Comparison of ENCODE assay signal across 15 cellular contexts in genomic region chr5:179915406-179915935, GRCh38. TPM values are rescaled to one million over a fixed set of nuclear protein-coding genes. Genes with fewer than 3 reads are reported as not detected.
A peak's percentile ranks its signal among the peaks of the same experiment; 100 is the strongest.
DNase-seq lines count a peak whose midpoint lies in the region; ATAC-seq and TF ChIP-seq lines count a peak whose summit lies in the region.
"Had no signal": no experiment of that assay in that cellular context is flagged by ENCODE, and none has a peak within 500 bp of the region (broad histone marks: within the 10 kb centered on the region; RNA-seq: fewer than 3 reads in every experiment).

No MANE protein-coding gene starts in this region.

- H3K27ac ChIP-seq in A673 (ENCODE audit: low read depth, low read length, poor library complexity, severe bottlenecking): no peak overlapping the region
- H3K27ac ChIP-seq: 22Rv1, HL-60 had no signal

- no peaks in the 10 kb centered on the region for H3K9me3 ChIP-seq in A673 (ENCODE audit: low read depth, low read length, poor library complexity, severe bottlenecking)

- no peaks in the 10 kb centered on the region for H3K36me3 ChIP-seq in A673 (ENCODE audit: insufficient read depth, low read length, poor library complexity, severe bottlenecking)

- POLR2A ChIA-PET in activated CD8-positive, alpha-beta T cell treated with anti-CD3 and anti-CD28 coated beads, Interleukin-2, amount 10 ng/mL, durations not matched to agents 7 days and 5 days (lab: Charles Lee): interaction anchor here (1.4 kb wide), 1 partner anchor 9 kb away, joined by 4 read pairs; no protein-coding TSS in a partner anchor
- POLR2A ChIA-PET in activated CD8-positive, alpha-beta T cell treated with anti-CD3 and anti-CD28 coated beads for 36 hours (lab: Charles Lee): no interaction called here
- POLR2A ChIA-PET in A673 (lab: Charles Lee; ENCODE audit: low non-redundant PET): no interaction called here

- H3K36me3 Mint-ChIP-seq in activated CD8-positive, alpha-beta T cell treated with anti-CD3 and anti-CD28 coated beads, Interleukin-2, amount 10 ng/mL, durations not matched to agents 7 days and 5 days (ENCODE audit: low read depth): no peaks in the 10 kb centered on the region
- H3K36me3 Mint-ChIP-seq in activated CD8-positive, alpha-beta T cell treated with anti-CD3 and anti-CD28 coated beads for 36 hours (ENCODE audit: low read depth): no peaks in the 10 kb centered on the region
- peaks cover 5% of the 10 kb centered on the region for H3K36me3 Mint-ChIP-seq in endothelial cell (ENCODE audit: low read depth, unreplicated experiment)
- H3K36me3 Mint-ChIP-seq in activated T-cell treated with anti-CD3 and anti-CD28 coated beads, Interleukin-2, amount 50 U/mL, for 72 hours (ENCODE audit: insufficient read depth in 2 of 2): no peaks in the 10 kb centered on the region

- DNase-seq in activated CD8-positive, alpha-beta T cell treated with anti-CD3 and anti-CD28 coated beads, Interleukin-2, amount 10 ng/mL, durations not matched to agents 7 days and 5 days: no peak
- DNase-seq in activated CD8-positive, alpha-beta T cell treated with anti-CD3 and anti-CD28 coated beads for 36 hours: no peak
- no peak for DNase-seq in endothelial cell (ENCODE audit: low spot score)
- peak; percentile 76 for DNase-seq in posterior vena cava (ENCODE audit: low spot score)
- DNase-seq in A673 (ENCODE audit: low spot score): no peak
- no peak for DNase-seq in NCI-H345 treated with DMSO at 0.1 percent for 48 hours (lab: John Stamatoyannopoulos, UW; ENCODE audit: unreplicated experiment)
- DNase-seq in activated T-cell treated with anti-CD3 and anti-CD28 coated beads, Interleukin-2, amount 50 U/mL, for 72 hours: no peak
- DNase-seq: AML-193; C1 segment of cervical spinal cord; Calu3; CD4-positive, alpha-beta T cell; DMS 273 treated with DMSO at 0.1 percent for 48 hours had no signal

- no peaks in the 10 kb centered on the region for H3K4me1 ChIP-seq in A673 (ENCODE audit: insufficient read depth, low read length, poor library complexity, severe bottlenecking)

- no peak overlapping the region for H3K4me3 Mint-ChIP-seq in activated CD8-positive, alpha-beta T cell treated with anti-CD3 and anti-CD28 coated beads, Interleukin-2, amount 10 ng/mL, durations not matched to agents 7 days and 5 days
- H3K4me3 Mint-ChIP-seq in activated CD8-positive, alpha-beta T cell treated with anti-CD3 and anti-CD28 coated beads for 36 hours: no peak overlapping the region
- peak overlapping the region; percentile 31 for H3K4me3 Mint-ChIP-seq in endothelial cell (ENCODE audit: unreplicated experiment)
- no peak overlapping the region for H3K4me3 Mint-ChIP-seq in activated T-cell treated with anti-CD3 and anti-CD28 coated beads, Interleukin-2, amount 50 U/mL, for 72 hours
- H3K4me3 Mint-ChIP-seq: CD4-positive, alpha-beta T cell had no signal

- H3K27me3 Mint-ChIP-seq in activated CD8-positive, alpha-beta T cell treated with anti-CD3 and anti-CD28 coated beads, Interleukin-2, amount 10 ng/mL, durations not matched to agents 7 days and 5 days (ENCODE audit: low read depth): peaks cover 2% of the 10 kb centered on the region
- peaks cover 9% of the 10 kb centered on the region for H3K27me3 Mint-ChIP-seq in activated CD8-positive, alpha-beta T cell treated with anti-CD3 and anti-CD28 coated beads for 36 hours
- H3K27me3 Mint-ChIP-seq in endothelial cell (ENCODE audit: unreplicated experiment): peaks cover 4% of the 10 kb centered on the region
- H3K27me3 Mint-ChIP-seq in activated T-cell treated with anti-CD3 and anti-CD28 coated beads, Interleukin-2, amount 50 U/mL, for 72 hours (ENCODE audit: low read depth): peaks cover 12% of the 10 kb centered on the region

- no peaks in the 10 kb centered on the region for H3K9me3 Mint-ChIP-seq in activated CD8-positive, alpha-beta T cell treated with anti-CD3 and anti-CD28 coated beads, Interleukin-2, amount 10 ng/mL, durations not matched to agents 7 days and 5 days (ENCODE audit: insufficient read depth)
- no peaks in the 10 kb centered on the region for H3K9me3 Mint-ChIP-seq in activated CD8-positive, alpha-beta T cell treated with anti-CD3 and anti-CD28 coated beads for 36 hours
- no peaks in the 10 kb centered on the region for H3K9me3 Mint-ChIP-seq in endothelial cell (ENCODE audit: unreplicated experiment)
- no peaks in the 10 kb centered on the region for H3K9me3 Mint-ChIP-seq in activated T-cell treated with anti-CD3 and anti-CD28 coated beads, Interleukin-2, amount 50 U/mL, for 72 hours
- H3K9me3 Mint-ChIP-seq: CD4-positive, alpha-beta T cell had no signal

- no TSS peak for BruUV-seq in A673 (replicated peaks; lab: Mats Ljungman, UMichigan)

- intact Hi-C loops in activated CD8-positive, alpha-beta T cell treated with anti-CD3 and anti-CD28 coated beads for 36 hours (cut with micrococcal nuclease): no loop called here
- intact Hi-C loops in posterior vena cava (cut with DNase I): no loop called here
- intact Hi-C loops in A673 (cut with micrococcal nuclease; ENCODE audit: unreplicated experiment): no loop called here

- H3K27ac Mint-ChIP-seq in activated CD8-positive, alpha-beta T cell treated with anti-CD3 and anti-CD28 coated beads, Interleukin-2, amount 10 ng/mL, durations not matched to agents 7 days and 5 days: peak overlapping the region; percentile 30
- no peak overlapping the region for H3K27ac Mint-ChIP-seq in activated CD8-positive, alpha-beta T cell treated with anti-CD3 and anti-CD28 coated beads for 36 hours
- peak overlapping the region; percentile 30 for H3K27ac Mint-ChIP-seq in endothelial cell (ENCODE audit: unreplicated experiment)
- no peak overlapping the region for H3K27ac Mint-ChIP-seq in activated T-cell treated with anti-CD3 and anti-CD28 coated beads, Interleukin-2, amount 50 U/mL, for 72 hours
- H3K27ac Mint-ChIP-seq: CD4-positive, alpha-beta T cell had no signal

- no peak for TF ChIP-seq CTCF in activated CD8-positive, alpha-beta T cell treated with anti-CD3 and anti-CD28 coated beads for 36 hours (IDR thresholded peaks at IDR 0.05)
- TF ChIP-seq CTCF in endothelial cell (IDR thresholded peaks at IDR 0.05; ENCODE audit: unreplicated experiment) (no peak), A673 (conservative IDR thresholded peaks at IDR 0.05; ENCODE audit: low read depth, low read length) (no peak)

- H3K27me3 ChIP-seq in A673 (replicated peaks; ENCODE audit: insufficient read depth, low read depth, low read length, poor library complexity): no peaks in the 10 kb centered on the region

- no peak for ATAC-seq in activated CD8-positive, alpha-beta T cell treated with anti-CD3 and anti-CD28 coated beads, Interleukin-2, amount 10 ng/mL, durations not matched to agents 7 days and 5 days
- no peak for ATAC-seq in activated CD8-positive, alpha-beta T cell treated with anti-CD3 and anti-CD28 coated beads for 36 hours
- no peak for ATAC-seq in activated T-cell treated with anti-CD3 and anti-CD28 coated beads, Interleukin-2, amount 50 U/mL, for 72 hours (replicated peaks in 1 of 2)
- ATAC-seq: HCT116 had no signal

- H3K4me1 Mint-ChIP-seq in activated CD8-positive, alpha-beta T cell treated with anti-CD3 and anti-CD28 coated beads, Interleukin-2, amount 10 ng/mL, durations not matched to agents 7 days and 5 days (ENCODE audit: low read depth): peaks cover 9% of the 10 kb centered on the region
- H3K4me1 Mint-ChIP-seq in activated CD8-positive, alpha-beta T cell treated with anti-CD3 and anti-CD28 coated beads for 36 hours (ENCODE audit: low read depth): no peaks in the 10 kb centered on the region
- H3K4me1 Mint-ChIP-seq in endothelial cell (ENCODE audit: unreplicated experiment): peaks cover 44% of the 10 kb centered on the region
- H3K4me1 Mint-ChIP-seq in activated T-cell treated with anti-CD3 and anti-CD28 coated beads, Interleukin-2, amount 50 U/mL, for 72 hours (ENCODE audit: low read depth): no peaks in the 10 kb centered on the region

- H3K4me3 ChIP-seq in A673 (ENCODE audit: low read depth, low read length, poor library complexity, severe bottlenecking): no peak overlapping the region

- CTCF ChIA-PET in activated CD8-positive, alpha-beta T cell treated with anti-CD3 and anti-CD28 coated beads, Interleukin-2, amount 10 ng/mL, durations not matched to agents 7 days and 5 days (lab: Charles Lee): interaction anchor here (1.0 kb wide), 1 partner anchor 7 kb away, joined by 6 read pairs; the partner anchor contains the start of gene TBC1D9B
- CTCF ChIA-PET in activated CD8-positive, alpha-beta T cell treated with anti-CD3 and anti-CD28 coated beads for 36 hours (lab: Charles Lee): no interaction called here
- CTCF ChIA-PET in A673 (lab: Charles Lee): no interaction called here

RNA-seq across cellular contexts. Expression of gene TBC1D9B, which starts 7.8 kb away (rescaled TPM):
- 10 to 100 TPM; 70.5 to 72.7 TPM for total RNA-seq in activated CD8-positive, alpha-beta T cell treated with anti-CD3 and anti-CD28 coated beads, Interleukin-2, amount 10 ng/mL, durations not matched to agents 7 days and 5 days
- 10 to 100 TPM; 92.4 to 94.6 TPM for total RNA-seq in activated CD8-positive, alpha-beta T cell treated with anti-CD3 and anti-CD28 coated beads for 36 hours
- 138 TPM for total RNA-seq in endothelial cell (ENCODE audit: unreplicated experiment)
- 10 to 100 TPM; 85.0 to 90.5 TPM for total RNA-seq in posterior vena cava
- total RNA-seq in A673 (2021): 68.2 and 77.0 TPM in 2 replicates
- total RNA-seq in activated T-cell treated with anti-CD3 and anti-CD28 coated beads, Interleukin-2, amount 50 U/mL, for 72 hours: 10 to 100 TPM; 62.5 to 72.3 TPM

RNA-seq across cellular contexts. Expression of gene MRNIP, which starts 56.9 kb away (rescaled TPM):
- 10 to 100 TPM; 16.1 to 17.1 TPM for total RNA-seq in activated CD8-positive, alpha-beta T cell treated with anti-CD3 and anti-CD28 coated beads, Interleukin-2, amount 10 ng/mL, durations not matched to agents 7 days and 5 days
- total RNA-seq in activated CD8-positive, alpha-beta T cell treated with anti-CD3 and anti-CD28 coated beads for 36 hours: 10 to 100 TPM; 19.8 to 21.5 TPM
- total RNA-seq in endothelial cell (ENCODE audit: unreplicated experiment) (38.5 TPM), posterior vena cava (10 to 100 TPM; 17.3 to 20.1 TPM), A673 (2021) (29.9 and 31.3 TPM in 2 replicates)
- 10 to 100 TPM; 26.4 to 33.3 TPM for total RNA-seq in activated T-cell treated with anti-CD3 and anti-CD28 coated beads, Interleukin-2, amount 50 U/mL, for 72 hours

Comparison
In these comparisons a context has a peak if more than half of its experiments do, and no peak if none do; other contexts are left out.
1. H3K27ac Mint-ChIP-seq: peak in activated CD8-positive, alpha-beta T cell treated with anti-CD3 and anti-CD28 coated beads, Interleukin-2, amount 10 ng/mL, durations not matched to agents 7 days and 5 days (single experiment) and endothelial cell (single experiment); none in activated CD8-positive, alpha-beta T cell treated with anti-CD3 and anti-CD28 coated beads for 36 hours (single experiment) and activated T-cell treated with anti-CD3 and anti-CD28 coated beads, Interleukin-2, amount 50 U/mL, for 72 hours (single experiment).